12 cellular contexts compared by ENCODE assay signal in genomic region chr11:26905368-26905767, GRCh38.
DNase-seq lines count a peak whose midpoint lies in the region; ATAC-seq and TF ChIP-seq lines count a peak whose summit lies in the region.
"Had no signal": no experiment of that assay in that cellular context is flagged by ENCODE, and none has a peak within 500 bp of the region (broad histone marks: within the 10 kb centered on the region; RNA-seq: fewer than 3 reads in every experiment).

No MANE protein-coding gene starts in this region.

- no peak overlapping the region for H3K4me2 ChIP-seq in GM23248 (ENCODE audit: unreplicated experiment)
- peak overlapping the region; percentile 56 for H3K4me2 ChIP-seq in OCI-LY3 (ENCODE audit: low read length)

- H3K9me3 ChIP-seq in GM23248 (ENCODE audit: low read depth) (no peaks in the 10 kb centered on the region), OCI-LY3 (ENCODE audit: insufficient read depth, low read length) (0 out of 2 replicates have a peak, but pooled peaks cover 3% of the 10 kb centered on the region), esophagus muscularis mucosa (no peaks in the 10 kb centered on the region), uterus (no peaks in the 10 kb centered on the region), body of pancreas (no peaks in the 10 kb centered on the region)

- no peaks in the 10 kb centered on the region for H3K79me2 ChIP-seq in GM23248 (ENCODE audit: insufficient read depth)
- no peaks in the 10 kb centered on the region for H3K79me2 ChIP-seq in OCI-LY3 (ENCODE audit: low read length)

- H3K9ac ChIP-seq in GM23248 = no peak overlapping the region
- H3K9ac ChIP-seq in OCI-LY3 (ENCODE audit: low read length) = 0 out of 2 replicates have a peak overlapping the region, but pooled peaks have one; percentile 5

- H2AFZ ChIP-seq in GM23248 (peak overlapping the region; percentile 57), OCI-LY3 (ENCODE audit: low read depth, low read length) (peak overlapping the region; percentile 35; the same call in 1 of the 2 replicates)

- ATAC-seq in GM19455 (IDR thresholded peaks at IDR 0.05; ENCODE audit: unreplicated experiment) (no peak), body of pancreas (no peak)
- ATAC-seq: left ventricle myocardium superior; stimulated activated effector memory CD8-positive, alpha-beta T cell treated with anti-CD3 and anti-CD28 coated beads, Interleukin-12 subunit alpha, Interleukin-12 subunit beta, amount 100 ng/mL, for 72 hours had no signal

- no peaks in the 10 kb centered on the region for H4K20me1 ChIP-seq in GM23248 (ENCODE audit: insufficient read depth)
- H4K20me1 ChIP-seq in OCI-LY3 (ENCODE audit: insufficient read depth, low read length) = no peaks in the 10 kb centered on the region

- TF ChIP-seq CTCF in OCI-LY3 (IDR thresholded peaks at IDR 0.05; ENCODE audit: low read depth, low read length) (no peak), esophagus muscularis mucosa (IDR thresholded peaks at IDR 0.05) (no peak), uterus (IDR thresholded peaks at IDR 0.05) (no peak), body of pancreas (IDR thresholded peaks at IDR 0.05) (no peak)

- DNase-seq in GM23248 = peak; percentile 74
- no peak for DNase-seq in esophagus muscularis mucosa (ENCODE audit: extremely low spot score)
- peak; percentile 40 for DNase-seq in renal cortical epithelial cell (ENCODE audit: low read depth)
- no peak for DNase-seq in uterus
- no peak for DNase-seq in body of pancreas
- DNase-seq: DMS79 treated with DMSO at 0.1 percent for 48 hours, left ventricle myocardium superior, NCI-H1930, occipital lobe had no signal

- no peaks in the 10 kb centered on the region for H3K9me2 ChIP-seq in GM23248 (ENCODE audit: insufficient read depth)

- H3K27ac ChIP-seq in GM23248 (no peak overlapping the region), OCI-LY3 (ENCODE audit: low read length) (peak overlapping the region; percentile 66), esophagus muscularis mucosa (replicated peaks in 1 of 4) (peak overlapping the region; percentile 25 to 66 (median 50)), uterus (peak overlapping the region in 1 of 2 donors; percentile 8), body of pancreas (no peak overlapping the region)

- TF ChIP-seq POLR2A in esophagus muscularis mucosa (IDR thresholded peaks at IDR 0.05; ENCODE audit: low read depth) = no peak
- no peak for TF ChIP-seq POLR2A in uterus (IDR thresholded peaks at IDR 0.05)
- TF ChIP-seq POLR2A in body of pancreas (IDR thresholded peaks at IDR 0.05) = no peak

- peaks cover 8% of the 10 kb centered on the region for H3K4me1 ChIP-seq in GM23248 (ENCODE audit: insufficient read depth)
- H3K4me1 ChIP-seq in OCI-LY3 (ENCODE audit: low read length) = peaks cover 47% of the 10 kb centered on the region
- H3K4me1 ChIP-seq in esophagus muscularis mucosa = peaks cover 0 to 49% (median 43%) of the 10 kb centered on the region in 4 donors
- no peaks in the 10 kb centered on the region for H3K4me1 ChIP-seq in uterus
- H3K4me1 ChIP-seq in body of pancreas = peaks cover 5% of the 10 kb centered on the region

- H3K27me3 ChIP-seq in GM23248 (replicated peaks; ENCODE audit: insufficient read depth) (no peaks in the 10 kb centered on the region), OCI-LY3 (ENCODE audit: low read depth, low read length) (no peaks in the 10 kb centered on the region), esophagus muscularis mucosa (no peaks in the 10 kb centered on the region), uterus (no peaks in the 10 kb centered on the region), body of pancreas (no peaks in the 10 kb centered on the region)

- in situ Hi-C loops in GM23248 (cut with MboI) = no loop called here

- H3K36me3 ChIP-seq in GM23248 (ENCODE audit: low read depth) = no peaks in the 10 kb centered on the region
- no peaks in the 10 kb centered on the region for H3K36me3 ChIP-seq in OCI-LY3 (replicated peaks; ENCODE audit: low read depth, low read length)
- H3K36me3 ChIP-seq in esophagus muscularis mucosa = no peaks in the 10 kb centered on the region
- no peaks in the 10 kb centered on the region for H3K36me3 ChIP-seq in uterus
- no peaks in the 10 kb centered on the region for H3K36me3 ChIP-seq in body of pancreas (replicated peaks in 1 of 2; ENCODE audit: insufficient read depth in 1 of 2, low read depth in 2 of 2)

- no peak overlapping the region for H3K4me3 ChIP-seq in GM23248
- H3K4me3 ChIP-seq in OCI-LY3 (ENCODE audit: low read length) = no peak overlapping the region
- no peak overlapping the region for H3K4me3 ChIP-seq in esophagus muscularis mucosa
- H3K4me3 ChIP-seq in uterus = no peak overlapping the region
- H3K4me3 ChIP-seq in body of pancreas = no peak overlapping the region

- 35 to 40% methylated on average over 3 of the region's 3 CpGs for WGBS in GM23248 (ENCODE audit: low coverage in 1 of 2, low lambda C conversion rate in 2 of 2, missing lambda C conversion rate in 2 of 2), 2 experiments
- 55% methylated on average over 3 of the region's 3 CpGs for WGBS in esophagus muscularis mucosa
- WGBS in body of pancreas, 2 donors = 77 to 80% methylated on average over 3 of the region's 3 CpGs

- no peak for TF ChIP-seq EP300 in esophagus muscularis mucosa (IDR thresholded peaks at IDR 0.05)

- intact Hi-C loops in esophagus muscularis mucosa (cut with DNase I) = no loop called here
- intact Hi-C loops in uterus (cut with DNase I; ENCODE audit: low total_unique reads) = no loop called here
- intact Hi-C loops in body of pancreas (cut with DNase I) = no loop called here

- H3F3A ChIP-seq in GM23248 (ENCODE audit: insufficient read depth) = no peaks in the 10 kb centered on the region

Comparison
In these comparisons a context has a peak if more than half of its experiments do, and no peak if none do; other contexts are left out.
1. DNase-seq: peak in GM23248 (single experiment) and renal cortical epithelial cell (single experiment); none in esophagus muscularis mucosa (single experiment), uterus (0 of 2) and body of pancreas (0 of 4).
2. H3K27ac ChIP-seq: peak in OCI-LY3 (single experiment) and esophagus muscularis mucosa (4 of 4); none in GM23248 (single experiment) and body of pancreas (0 of 4).